In the genomic region with DNA sequence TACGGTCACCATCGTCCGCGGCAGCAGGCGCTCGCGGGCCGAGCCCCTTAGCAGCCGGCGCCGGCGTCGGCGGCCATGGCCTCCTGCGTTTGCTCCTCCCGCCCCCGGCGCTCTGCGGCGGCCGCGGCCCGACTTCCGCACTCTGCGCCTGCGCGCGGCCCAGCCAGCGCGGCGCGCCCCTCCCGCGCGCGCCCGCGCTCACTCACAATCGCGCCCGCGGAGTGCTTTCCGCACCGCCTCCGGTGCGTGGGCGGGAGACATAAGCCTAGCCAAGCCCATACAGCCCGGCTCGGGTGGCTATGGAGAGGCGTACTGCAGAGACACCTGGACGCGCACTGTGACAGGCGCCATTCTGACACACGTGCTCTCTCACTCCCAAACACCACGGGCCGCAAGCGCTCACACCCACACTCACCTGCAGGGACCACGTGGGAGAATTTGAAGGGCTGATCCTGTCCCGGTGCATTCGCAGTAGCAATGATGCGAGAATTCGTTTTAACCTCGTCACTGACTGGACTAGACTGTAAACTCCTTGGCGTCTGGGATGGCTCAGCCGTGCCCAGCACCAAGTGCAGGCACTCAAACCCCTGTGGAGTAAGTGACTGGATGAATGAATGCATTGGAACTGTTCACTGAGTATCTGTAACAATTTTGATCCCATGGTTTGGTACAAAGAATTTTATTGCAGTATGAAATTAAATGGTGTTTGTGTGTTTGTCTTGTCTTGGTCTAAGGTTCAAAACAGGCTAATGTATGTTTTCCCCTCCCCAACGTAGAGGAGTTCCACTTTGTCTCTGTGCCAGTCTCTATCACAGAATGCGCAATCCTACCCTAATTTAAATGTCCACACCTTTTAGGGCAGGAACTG, we compare ENCODE assay signal across 8 cellular contexts. TPM values are rescaled to one million over a fixed set of nuclear protein-coding genes. Genes with fewer than 3 reads are reported as not detected.
DNase-seq lines count a peak whose midpoint lies in the region; ATAC-seq, FAIRE-seq and TF ChIP-seq lines count a peak whose summit lies in the region.

RNF145 (minus strand) TSS at position 116 of the 868 bp plus-strand sequence. CDS start 5,936 bp downstream, outside the sequence.

- in situ Hi-C loops in ACHN (cut with HindIII; ENCODE audit: low pct_ligation_motif_present, low pct_unique_long_range_greater_than_20kb, low sequenced_read_pairs) = no loop called here

- intact Hi-C loops in kidney (cut with DNase I) = no loop called here

- H3K36me3 ChIP-seq in kidney (ENCODE audit: control insufficient read depth in 1 of 2, insufficient read depth in 2 of 2, low read length in 2 of 2) = no peaks in the 10 kb centered on the region

- TF ChIP-seq CTCF in kidney (IDR thresholded peaks at IDR 0.05; ENCODE audit: borderline replicate concordance, extremely low read depth, insufficient read depth) = no peak

- peak; percentile 69 for DNase-seq in ACHN
- peak; percentile 34 for DNase-seq in NCI-H2227 treated with DMSO at 0.1 percent for 48 hours (lab: John Stamatoyannopoulos, UW)
- peak; percentile 80 to 90 (median 84) for DNase-seq in activated CD4-positive, CD25-positive, alpha-beta regulatory T cell (lab: John Stamatoyannopoulos, UW)
- DNase-seq in central memory CD4-positive, alpha-beta T cell = peak; percentile 95
- DNase-seq in kidney = peak; percentile 96
- DNase-seq in stimulated activated CD4-positive, alpha-beta T cell treated with anti-CD3 and anti-CD28 coated beads, Interleukin-15, amount 100 ng/mL, for 24 hours = peak; percentile 96

- no peak for FAIRE-seq in kidney (lab: Jason Lieb, UNC)

- peak within 1 kb of the TSS; percentile 87 to 92 for H3K4me3 ChIP-seq in kidney (ENCODE audit: low read length in 2 of 2)

- peaks cover 8 to 12% of the 10 kb centered on the region in 2 donors for H3K4me1 ChIP-seq in kidney (ENCODE audit: control insufficient read depth in 1 of 2, insufficient read depth in 1 of 2, low read depth in 1 of 2, low read length in 2 of 2)

- peak; percentile 79 for ATAC-seq in GM18868 (IDR thresholded peaks at IDR 0.05; ENCODE audit: unreplicated experiment)
- peak; percentile 60 for ATAC-seq in HG03103 (IDR thresholded peaks at IDR 0.05; ENCODE audit: low read depth, unreplicated experiment)

- H3K9ac ChIP-seq in kidney (ENCODE audit: low read length in 2 of 2) = peak within 1 kb of the TSS; percentile 83 to 84

- peak within 1 kb of the TSS; percentile 85 to 88 for H3K27ac ChIP-seq in kidney (ENCODE audit: low read depth in 2 of 2, low read length in 2 of 2)

- no peaks in the 10 kb centered on the region for H3K9me3 ChIP-seq in kidney (ENCODE audit: control insufficient read depth in 1 of 2, low read length in 2 of 2)

RNA-seq across cellular contexts. Expression of gene RNF145, which starts in this region (rescaled TPM):
- 66.5 TPM for total RNA-seq in kidney
- polyA plus RNA-seq in kidney (ENCODE audit: insufficient read depth, low read depth, low replicate concordance) = 29.6 TPM

Comparison
In these comparisons a context has a peak if more than half of its experiments do, and no peak if none do; other contexts are left out.
1. Peak in every context shown above with its lines: DNase-seq, ATAC-seq, H3K4me3 ChIP-seq and H3K27ac ChIP-seq.
2. DNase-seq: peak in every context shown above with its lines; median percentile 96 in kidney; 96 in stimulated activated CD4-positive, alpha-beta T cell treated with anti-CD3 and anti-CD28 coated beads, Interleukin-15, amount 100 ng/mL, for 24 hours; 95 in central memory CD4-positive, alpha-beta T cell; 84 in activated CD4-positive, CD25-positive, alpha-beta regulatory T cell; 69 in ACHN; 34 in NCI-H2227 treated with DMSO at 0.1 percent for 48 hours.